In genomic region chr10:79019961-79020491, GRCh38 we compare ENCODE assay signal across 12 cellular contexts. TPM values are rescaled to one million over a fixed set of nuclear protein-coding genes. Genes with fewer than 3 reads are reported as not detected.
DNase-seq lines count a peak whose midpoint lies in the region; ATAC-seq, FAIRE-seq and TF ChIP-seq lines count a peak whose summit lies in the region.
"Had no signal": no experiment of that assay in that cellular context is flagged by ENCODE, and none has a peak within 500 bp of the region (broad histone marks: within the 10 kb centered on the region; RNA-seq: fewer than 3 reads in every experiment).

No MANE protein-coding gene starts in this region.

- WGBS in hepatocyte (ENCODE audit: low lambda C conversion rate, missing lambda C conversion rate) = 82% methylated on average over 5 of the region's 5 CpGs

- no peak for FAIRE-seq in bronchial epithelial cell (lab: Jason Lieb, UNC)

- no peaks in the 10 kb centered on the region for H4K20me1 ChIP-seq in hepatocyte (ENCODE audit: insufficient read depth, poor library complexity, severe bottlenecking)

- H2AFZ ChIP-seq in hepatocyte = no peak overlapping the region

- ATAC-seq in GM21381 (IDR thresholded peaks at IDR 0.05; ENCODE audit: unreplicated experiment) (no peak), GM21619 (IDR thresholded peaks at IDR 0.05; ENCODE audit: unreplicated experiment) (no peak)
- ATAC-seq: Panc1 had no signal

- TF ChIP-seq CTCF in bronchial epithelial cell (IDR thresholded peaks at IDR 0.05; ENCODE audit: insufficient read depth, low read length, severe bottlenecking) (no peak), hepatocyte (IDR thresholded peaks at IDR 0.05; ENCODE audit: poor library complexity) (no peak), GM10266 (IDR thresholded peaks at IDR 0.05; ENCODE audit: control insufficient read depth, insufficient read depth, low read depth, missing control alignments) (no peak)

- H3K9me3 ChIP-seq in hepatocyte (ENCODE audit: low read depth) = no peaks in the 10 kb centered on the region

- no peak overlapping the region for H3K4me2 ChIP-seq in hepatocyte

- no peak overlapping the region for H3K4me3 ChIP-seq in bronchial epithelial cell (ENCODE audit: low read depth, low read length)
- H3K4me3 ChIP-seq in hepatocyte = no peak overlapping the region
- H3K4me3 ChIP-seq in skin epidermis = no peak overlapping the region

- peak; percentile 55 for DNase-seq in HuH-7 (ENCODE audit: low spot score)
- peak; percentile 64 for DNase-seq in bronchial epithelial cell (ENCODE audit: low read depth)
- DNase-seq in hepatocyte (ENCODE audit: low spot score) = peak; percentile 76
- DNase-seq in UCSD-AML1 (lab: John Stamatoyannopoulos, UW; ENCODE audit: unreplicated experiment) = no peak
- DNase-seq in GM10266 (ENCODE audit: extremely low spot score) = no peak
- DNase-seq: Calu3, NCI-H1436 treated with DMSO at 0.1 percent for 48 hours had no signal

- H3K36me3 ChIP-seq in bronchial epithelial cell (ENCODE audit: control insufficient read depth, insufficient read depth, low read length) = no peaks in the 10 kb centered on the region
- H3K36me3 ChIP-seq in hepatocyte (replicated peaks; ENCODE audit: insufficient read depth, low read depth) = no peaks in the 10 kb centered on the region

- no peaks in the 10 kb centered on the region for H3K9me2 ChIP-seq in hepatocyte (replicated peaks; ENCODE audit: insufficient read depth)

- H3K79me2 ChIP-seq in hepatocyte = no peaks in the 10 kb centered on the region

- H3K27ac ChIP-seq in hepatocyte (peak overlapping the region; percentile 57), skin epidermis (peak overlapping the region in 17 of 21 experiments; percentile 2 to 82 (median 47))
- H3K27ac ChIP-seq: HL-60 had no signal

- peaks cover under 1% of the 10 kb centered on the region for H3K27me3 ChIP-seq in bronchial epithelial cell (ENCODE audit: control insufficient read depth, insufficient read depth, low read length)
- H3K27me3 ChIP-seq in hepatocyte = no peaks in the 10 kb centered on the region

- peaks cover 15% of the 10 kb centered on the region for H3K4me1 ChIP-seq in hepatocyte (ENCODE audit: insufficient read depth)

RNA-seq across cellular contexts. Expression of gene ZMIZ1, which starts 48.7 kb away (rescaled TPM):
- total RNA-seq in bronchial epithelial cell (6.3 and 9.0 TPM in 2 replicates), hepatocyte (16.5 and 30.9 TPM in 2 replicates)
- polyA plus RNA-seq in hepatocyte = 32.4 and 34.4 TPM in 2 replicates

Comparison
In these comparisons a context has a peak if more than half of its experiments do, and no peak if none do; other contexts are left out.
1. DNase-seq: peak in HuH-7 (single experiment), bronchial epithelial cell (single experiment) and hepatocyte (single experiment); none in UCSD-AML1 (single experiment) and GM10266 (single experiment).